Comparison of ENCODE assay signal across 9 cellular contexts in genomic region chr13:46896346-46897138, GRCh38. TPM values are rescaled to one million over a fixed set of nuclear protein-coding genes. Genes with fewer than 3 reads are reported as not detected.
DNase-seq lines count a peak whose midpoint lies in the region; ATAC-seq, FAIRE-seq and TF ChIP-seq lines count a peak whose summit lies in the region.
"Had no signal": no experiment of that assay in that cellular context is flagged by ENCODE, and none has a peak within 500 bp of the region (broad histone marks: within the 10 kb centered on the region; RNA-seq: fewer than 3 reads in every experiment).

Gene HTR2A, minus strand, starts transcription at chr13:46897053. Its CDS starts 1,147 bp downstream, at chr13:46895906.

- CTCF ChIA-PET in Caco-2 (lab: Charles Lee), result interaction anchor here (0.9 to 1.1 kb wide), 2 partner anchors 9 to 10 kb away, joined by 3 read pairs; no protein-coding TSS in a partner anchor
- CTCF ChIA-PET in H1 (lab: Charles Lee; ENCODE audit: partially characterized antibody), result interaction anchor here (0.6 to 2.2 kb wide), 7 partner anchors 9 to 699 kb away, joined by 3 to 5 read pairs (median 3); no protein-coding TSS in a partner anchor

- no peaks in the 10 kb centered on the region for H3K4me1 ChIP-seq in Caco-2
- peaks cover 0 to 3% (median under 1%) of the 10 kb centered on the region in 4 experiments; a peak in 3 of 7 replicates for H3K4me1 ChIP-seq in H1 (replicated peaks in 1 of 4; ENCODE audit: control insufficient read depth in 3 of 4, insufficient read depth in 4 of 4, low read length in 3 of 4)

- TF ChIP-seq EP300 in H1 (IDR thresholded peaks at IDR 0.05; ENCODE audit: borderline replicate concordance in 1 of 2, low read depth in 2 of 2, low read length in 2 of 2), result no peak

- no peaks in the 10 kb centered on the region for H4K20me1 ChIP-seq in H1 (replicated peaks in 1 of 2; ENCODE audit: control insufficient read depth in 1 of 2, insufficient read depth in 2 of 2, low read length in 2 of 2)

- no peaks in the 10 kb centered on the region for H3K79me2 ChIP-seq in H1 (ENCODE audit: control insufficient read depth in 1 of 2, insufficient read depth in 2 of 2, low read length in 2 of 2)

- H3K27me3 Mint-ChIP-seq in Caco-2 (ENCODE audit: insufficient read depth, unreplicated experiment), result peaks cover 21% of the 10 kb centered on the region
- H3K27me3 Mint-ChIP-seq in nephron (ENCODE audit: low read depth), result peaks cover 10% of the 10 kb centered on the region

- H2AFZ ChIP-seq in H1 (ENCODE audit: low read length), result peak within 1 kb of the TSS; percentile 88; the same call in 1 of the 2 replicates

- H4K8ac ChIP-seq in H1 (ENCODE audit: extremely low read depth, insufficient read depth, low read length), result no peak within 1 kb of the TSS

- in situ Hi-C loops in GM13977 (cut with MboI; ENCODE audit: low pct_unique_long_range_greater_than_20kb, low sequenced_read_pairs, unreplicated experiment), result loop anchor here (25.0 kb wide), 1 partner anchor 691 kb away; no protein-coding TSS in a partner anchor

- POLR2A ChIA-PET in Caco-2 (lab: Charles Lee), result no interaction called here
- POLR2A ChIA-PET in H1 (lab: Charles Lee; ENCODE audit: partially characterized antibody), result no interaction called here

- H3K36me3 ChIP-seq in Caco-2 (ENCODE audit: control insufficient read depth, insufficient read depth, low read length) (no peaks in the 10 kb centered on the region), H1 (ENCODE audit: control insufficient read depth in 2 of 4, insufficient read depth in 4 of 4, low read length in 3 of 4) (no peaks in the 10 kb centered on the region)

- H2AK5ac ChIP-seq in H1 (ENCODE audit: low read depth, low read length), result no peak within 1 kb of the TSS

- no peak within 1 kb of the TSS for H3K18ac ChIP-seq in H1 (ENCODE audit: extremely low read depth, low read length)

- H3K4me3 Mint-ChIP-seq in Caco-2 (ENCODE audit: unreplicated experiment) (peak within 1 kb of the TSS; percentile 29), nephron (peak within 1 kb of the TSS; percentile 80 to 87 (median 86))

- H3K9ac ChIP-seq in H1 (replicated peaks in 1 of 4; ENCODE audit: extremely low read depth in 1 of 4, low read depth in 3 of 4, low read length in 3 of 4), result no peak within 1 kb of the TSS

- H2BK20ac ChIP-seq in H1 (ENCODE audit: low read length), result no peak within 1 kb of the TSS

- H2BK120ac ChIP-seq in H1 (replicated peaks; ENCODE audit: low read depth, low read length), result no peak within 1 kb of the TSS

- H3K14ac ChIP-seq in H1 (ENCODE audit: insufficient read length), result no peak within 1 kb of the TSS

- H3K36me3 Mint-ChIP-seq in Caco-2 (ENCODE audit: insufficient read depth, unreplicated experiment), result no peaks in the 10 kb centered on the region
- H3K36me3 Mint-ChIP-seq in nephron (ENCODE audit: low read depth), result no peaks in the 10 kb centered on the region

- no peak for TF ChIP-seq RAD21 in H1 (IDR thresholded peaks at IDR 0.05 in 1 of 2, conservative IDR thresholded peaks at IDR 0.05 in 1 of 2; ENCODE audit: low read depth in 2 of 2, low read length in 2 of 2)

- no peak within 1 kb of the TSS for H3K27ac ChIP-seq in H1 (ENCODE audit: low read depth, low read length)
- H3K27ac ChIP-seq: HL-60 had no signal

- no peak within 1 kb of the TSS for H3K4ac ChIP-seq in H1 (replicated peaks; ENCODE audit: insufficient read length, low read depth, low read length)

- H3K23me2 ChIP-seq in H1 (ENCODE audit: low read depth, low read length), result peaks cover 2% of the 10 kb centered on the region

- no peak for ATAC-seq in HG03139 (IDR thresholded peaks at IDR 0.05; ENCODE audit: unreplicated experiment)
- ATAC-seq in GM21515 (IDR thresholded peaks at IDR 0.05; ENCODE audit: unreplicated experiment), result no peak

- no peak within 1 kb of the TSS for H3K4me2 ChIP-seq in H1 (ENCODE audit: insufficient read depth in 1 of 2, low read depth in 2 of 2, low read length in 2 of 2)

- H3K4me1 Mint-ChIP-seq in Caco-2 (ENCODE audit: low read depth, unreplicated experiment) (peaks cover 2% of the 10 kb centered on the region), nephron (peaks cover 51% of the 10 kb centered on the region)

- H3K4me3 ChIP-seq in Caco-2 (ENCODE audit: low read depth, low read length), result no peak within 1 kb of the TSS
- H3K4me3 ChIP-seq in H1 (ENCODE audit: extremely low read depth in 1 of 4, insufficient read depth in 2 of 4, low read depth in 3 of 4, low read length in 4 of 4), result no peak within 1 kb of the TSS

- DNase-seq in Caco-2 (no peak), NOMO-1 (lab: John Stamatoyannopoulos, UW; ENCODE audit: unreplicated experiment in 2 of 2) (peak; percentile 16 to 21), H1 (ENCODE audit: low read depth in 1 of 2, low spot score in 2 of 2) (no peak), GM13977 (ENCODE audit: low spot score) (no peak), middle frontal gyrus (ENCODE audit: extremely low spot score, low spot score) (no peak)

- FAIRE-seq in H1 (lab: Jason Lieb, UNC), result no peak

- H3K56ac ChIP-seq in H1 (replicated peaks; ENCODE audit: insufficient read length, low read depth, low read length), result no peak within 1 kb of the TSS

- no peak for TF ChIP-seq POLR2A in H1 (IDR thresholded peaks at IDR 0.05; ENCODE audit: control extremely low read depth in 1 of 2, low read depth in 2 of 2, low read length in 2 of 2)

- no peak within 1 kb of the TSS for H4K91ac ChIP-seq in H1 (replicated peaks; ENCODE audit: insufficient read length, low read length)

- no peak within 1 kb of the TSS for H2BK15ac ChIP-seq in H1 (ENCODE audit: low read length)

- intact Hi-C loops in Caco-2 (cut with micrococcal nuclease; ENCODE audit: unreplicated experiment), result no loop called here

- no peak within 1 kb of the TSS; the same call in 1 of the 2 replicates for H2BK12ac ChIP-seq in H1 (ENCODE audit: low read depth, low read length)

- H3K9me3 ChIP-seq in Caco-2 (no peaks in the 10 kb centered on the region), H1 (ENCODE audit: insufficient read depth in 2 of 2, low read depth in 1 of 2, low read length in 1 of 2) (no peaks in the 10 kb centered on the region)

- no peak within 1 kb of the TSS for H3K27ac Mint-ChIP-seq in Caco-2 (ENCODE audit: unreplicated experiment)
- peak within 1 kb of the TSS; percentile 92 to 97 (median 97) for H3K27ac Mint-ChIP-seq in nephron

- WGBS in H1 (ENCODE audit: extremely low coverage in 1 of 2, insufficient coverage in 1 of 2, insufficient read length in 1 of 2, insufficient replicate concordance in 2 of 2, low coverage in 1 of 2, low lambda C conversion rate in 2 of 2, missing lambda C conversion rate in 1 of 2), 2 experiments, result 80% methylated on average over 10 of the region's 13 CpGs; no CpG with 5 or more reads in 1 of the 2 experiments

- H3K23ac ChIP-seq in H1 (ENCODE audit: insufficient read length), result no peak within 1 kb of the TSS

- H3K27me3 ChIP-seq in Caco-2 (replicated peaks; ENCODE audit: control insufficient read depth, insufficient read depth, low read length) (no peaks in the 10 kb centered on the region), H1 (replicated peaks in 1 of 4; ENCODE audit: control insufficient read depth in 3 of 4, extremely low read depth in 1 of 4, insufficient read depth in 3 of 4, low read length in 3 of 4) (no peaks in the 10 kb centered on the region)

- peaks cover 3% of the 10 kb centered on the region for H3K9me3 Mint-ChIP-seq in Caco-2 (ENCODE audit: unreplicated experiment)
- no peaks in the 10 kb centered on the region for H3K9me3 Mint-ChIP-seq in nephron

- no peak within 1 kb of the TSS for H4K5ac ChIP-seq in H1 (ENCODE audit: insufficient read length, low read depth, low read length)

- BruUV-seq in Caco-2 (replicated peaks; lab: Mats Ljungman, UMichigan), result no TSS peak

- no peaks in the 10 kb centered on the region for H3K79me1 ChIP-seq in H1 (ENCODE audit: low read depth, low read length)

- TF ChIP-seq CTCF in Caco-2 (IDR thresholded peaks at IDR 0.05; ENCODE audit: insufficient read depth in 1 of 2, low read depth in 1 of 2, low read length in 1 of 2, severe bottlenecking in 1 of 2, unreplicated experiment in 1 of 2) (no peak), H1 (IDR thresholded peaks at IDR 0.05; ENCODE audit: control extremely low read depth in 1 of 3, insufficient read depth in 1 of 3, low read depth in 1 of 3, low read length in 3 of 3) (no peak), nephron (IDR thresholded peaks at IDR 0.05; ENCODE audit: unreplicated experiment in 3 of 3) (no peak), GM13977 (IDR thresholded peaks at IDR 0.05; ENCODE audit: extremely low read depth, insufficient read depth, missing control alignments) (no peak)

- no peak within 1 kb of the TSS for H2BK5ac ChIP-seq in H1 (ENCODE audit: low read depth, low read length)

TF ChIP-seq in H1, 55 proteins besides CTCF, POLR2A, EP300 and RAD21 (continues in another document):
- TF ChIP-seq NANOG (IDR thresholded peaks at IDR 0.05; ENCODE audit: insufficient read depth, low read depth, low read length, poor library complexity, severe bottlenecking) (no peak), ASH2L (IDR thresholded peaks at IDR 0.05; ENCODE audit: low read length) (no peak), SRF (IDR thresholded peaks at IDR 0.05; ENCODE audit: low read depth, low read length) (no peak), TAF7 (optimal IDR thresholded peaks at IDR 0.05; ENCODE audit: borderline replicate concordance, low read depth, low read length) (no peak), JUN (IDR thresholded peaks at IDR 0.05; ENCODE audit: low read depth, low read length) (no peak), TBP (IDR thresholded peaks at IDR 0.05; ENCODE audit: low read depth, low read length) (no peak), TAF1 (IDR thresholded peaks at IDR 0.05; ENCODE audit: low read depth, low read length) (no peak)

RNA-seq across cellular contexts. Expression of gene HTR2A, which starts in this region (rescaled TPM):
- not detected in 2 replicates for total RNA-seq in Caco-2 (2022)
- total RNA-seq in H1 (2021; fragmentation: NEBNext Ultra II Directional; extraction: Animal tissue kit (Norgen Biotek cat#: 25700)), result not detected in 2 replicates
- not detected in 2 replicates for polyA plus RNA-seq in H1 (2011; rRNA removed)
- not detected for polyA plus RNA-seq in H1 (2011; cell fraction: cytosol; rRNA removed)
- polyA plus RNA-seq in H1 (2011; cell fraction: nucleus; rRNA removed), result not detected
- not detected in 4 replicates for polyA plus RNA-seq in H1 (2012, experiment 1 of 2)
- not detected for polyA plus RNA-seq in H1 (2012, experiment 2 of 2)
- not detected for polyA plus RNA-seq in H1 (2013, experiment 1 of 2)
- not detected for polyA plus RNA-seq in H1 (2013, experiment 2 of 2)
- not detected in 2 replicates for polyA minus RNA-seq in H1 (2011; rRNA and poly(A)+ RNA removed)
- not detected for polyA minus RNA-seq in H1 (2011; cell fraction: cytosol; rRNA and poly(A)+ RNA removed)
- polyA minus RNA-seq in H1 (2011; cell fraction: nucleus; rRNA and poly(A)+ RNA removed), result not detected

Comparison
In these comparisons a context has a peak if more than half of its experiments do, and no peak if none do; other contexts are left out.
1. DNase-seq: peak in NOMO-1 (2 of 2); none in Caco-2 (0 of 2), H1 (0 of 2), GM13977 (single experiment) and middle frontal gyrus (single experiment).